22 cellular contexts compared by ENCODE assay signal in the genomic region with DNA sequence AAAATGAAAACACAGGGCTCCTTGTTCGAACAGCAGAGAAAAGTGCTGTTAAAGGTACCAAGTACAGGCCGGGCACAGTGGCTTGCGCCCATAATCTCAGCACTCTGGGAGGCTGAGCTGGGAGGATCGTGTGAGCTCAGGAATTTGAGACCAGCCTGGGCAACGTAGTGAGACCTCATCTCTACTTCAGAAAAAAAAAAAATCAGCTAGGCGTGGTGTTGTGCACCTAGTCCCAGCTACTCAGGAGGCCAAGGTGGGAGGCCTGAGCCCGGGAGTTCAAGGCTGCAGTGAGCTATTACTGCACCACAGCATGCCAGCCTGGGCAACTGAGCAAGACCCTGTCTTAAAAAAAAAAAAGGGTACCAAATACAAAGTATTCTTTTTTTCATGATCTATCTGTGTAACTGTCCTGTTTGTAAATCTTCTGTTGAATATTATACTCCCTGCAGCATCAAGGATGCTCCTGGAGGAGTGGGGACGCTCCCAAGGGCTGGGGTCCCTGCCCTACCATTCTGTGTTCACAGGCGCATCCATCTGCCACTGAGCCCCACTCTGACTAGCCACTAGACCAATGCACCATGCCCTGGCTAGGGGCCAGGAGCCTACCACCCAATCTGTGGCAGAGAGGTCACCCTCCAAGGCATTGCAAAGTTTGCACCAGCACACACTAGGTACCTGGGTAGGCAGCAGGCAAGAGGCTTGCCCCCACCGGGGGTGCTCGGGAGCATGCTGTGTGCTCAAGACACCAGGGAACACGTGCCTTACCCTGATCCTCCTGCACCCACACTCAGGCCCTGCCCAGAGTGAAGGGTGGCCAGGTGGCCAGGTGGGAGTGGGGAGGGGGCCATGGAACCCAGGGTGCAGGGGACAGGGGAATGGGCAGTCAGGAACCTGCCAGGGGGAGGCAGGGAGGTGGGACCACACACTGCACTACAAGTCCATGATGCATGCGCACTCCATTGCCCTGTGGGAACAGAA.
DNase-seq lines count a peak whose midpoint lies in the region; ATAC-seq, FAIRE-seq and TF ChIP-seq lines count a peak whose summit lies in the region.
"Had no signal": no experiment of that assay in that cellular context is flagged by ENCODE, and none has a peak within 500 bp of the region (broad histone marks: within the 10 kb centered on the region; RNA-seq: fewer than 3 reads in every experiment).

No MANE protein-coding gene starts in this region.

- WGBS in K562 (ENCODE audit: insufficient coverage, low coverage, missing lambda C conversion rate), result 10% methylated on average over 13 of the region's 13 CpGs
- WGBS in thyroid gland, 2 donors, result 86 to 87% methylated on average over 12 to 13 of the region's 13 CpGs

- no peaks in the 10 kb centered on the region for H3K9me3 Mint-ChIP-seq in stimulated activated naive CD8-positive, alpha-beta T cell treated with anti-CD3 and anti-CD28 coated beads, Interleukin-15, amount 100 ng/mL, for 72 hours
- H3K9me3 Mint-ChIP-seq in mesothelial cell of epicardium, result no peaks in the 10 kb centered on the region
- H3K9me3 Mint-ChIP-seq: CD4-positive, alpha-beta memory T cell; IgD-negative memory B cell had no signal

- POLR2A ChIA-PET in K562 (lab: Yijun Ruan, JAX), result interaction anchor here (0.7 to 0.8 kb wide), 2 partner anchors 176 to 428 kb away, joined by 3 read pairs; no protein-coding TSS in a partner anchor

- H3K27ac ChIP-seq in K562 (ENCODE audit: extremely low read depth, low read depth, low read length), result no peak overlapping the region
- no peak overlapping the region for H3K27ac ChIP-seq in upper lobe of right lung
- H3K27ac ChIP-seq in thyroid gland, result no peak overlapping the region

- no peak for TF ChIP-seq POLR2A in K562 (conservative IDR thresholded peaks at IDR 0.05)
- TF ChIP-seq POLR2A in thyroid gland (IDR thresholded peaks at IDR 0.05), result no peak

- intact Hi-C loops in K562 (cut with micrococcal nuclease), result no loop called here
- intact Hi-C loops in upper lobe of right lung (cut with DNase I), result no loop called here
- intact Hi-C loops in thyroid gland (cut with DNase I), result no loop called here

- H3K4me1 ChIP-seq in K562 (replicated peaks in 1 of 2; ENCODE audit: control insufficient read depth in 2 of 2, insufficient read depth in 2 of 2, low read length in 2 of 2), result peaks cover 0 to 4% of the 10 kb centered on the region in 2 experiments; a peak in 4 of 5 replicates
- H3K4me1 ChIP-seq in upper lobe of right lung, result no peaks in the 10 kb centered on the region
- H3K4me1 ChIP-seq in thyroid gland, result no peaks in the 10 kb centered on the region

- no peaks in the 10 kb centered on the region for H3K79me2 ChIP-seq in K562 (ENCODE audit: control insufficient read depth, insufficient read depth, low read length)

- no peaks in the 10 kb centered on the region for H3K27me3 Mint-ChIP-seq in stimulated activated naive CD8-positive, alpha-beta T cell treated with anti-CD3 and anti-CD28 coated beads, Interleukin-15, amount 100 ng/mL, for 72 hours
- no peaks in the 10 kb centered on the region for H3K27me3 Mint-ChIP-seq in mesothelial cell of epicardium (ENCODE audit: low read depth)
- H3K27me3 Mint-ChIP-seq: B cell; CD4-positive, alpha-beta memory T cell had no signal

- no peak for TF ChIP-seq RAD21 in K562 (CRISPR knock-in tag; conservative IDR thresholded peaks at IDR 0.05 in 1 of 2, IDR thresholded peaks at IDR 0.05 in 1 of 2)

- no peaks in the 10 kb centered on the region for H3K36me3 ChIP-seq in K562 (ENCODE audit: control insufficient read depth, insufficient read depth, low read length)
- H3K36me3 ChIP-seq in upper lobe of right lung, result no peaks in the 10 kb centered on the region
- no peaks in the 10 kb centered on the region for H3K36me3 ChIP-seq in thyroid gland

- H3K27ac Mint-ChIP-seq in stimulated activated naive CD8-positive, alpha-beta T cell treated with anti-CD3 and anti-CD28 coated beads, Interleukin-15, amount 100 ng/mL, for 72 hours, result no peak overlapping the region
- H3K27ac Mint-ChIP-seq in mesothelial cell of epicardium, result peak overlapping the region; percentile 43
- H3K27ac Mint-ChIP-seq: B cell; CD4-positive, alpha-beta memory T cell had no signal

- no peaks in the 10 kb centered on the region for H3K4me1 Mint-ChIP-seq in stimulated activated naive CD8-positive, alpha-beta T cell treated with anti-CD3 and anti-CD28 coated beads, Interleukin-15, amount 100 ng/mL, for 72 hours
- H3K4me1 Mint-ChIP-seq in mesothelial cell of epicardium, result peaks cover 6% of the 10 kb centered on the region
- H3K4me1 Mint-ChIP-seq: B cell had no signal

- BruUV-seq in K562 (replicated peaks; lab: Mats Ljungman, UMichigan), result no TSS peak

- FAIRE-seq in K562 (lab: Jason Lieb, UNC), result no peak
- FAIRE-seq: A204.1, D721Med, G401.6, GM12891, GM19239 had no signal

- H4K20me1 ChIP-seq in K562 (replicated peaks; ENCODE audit: control insufficient read depth, insufficient read depth, low read length), result no peaks in the 10 kb centered on the region

- no peak for DNase-seq in stimulated activated naive CD8-positive, alpha-beta T cell treated with anti-CD3 and anti-CD28 coated beads, Interleukin-15, Interleukin-2, amounts not matched to agents 100 U/mL and 50 U/mL, for 24 hours
- DNase-seq in stimulated activated naive CD8-positive, alpha-beta T cell treated with anti-CD3 and anti-CD28 coated beads, Interleukin-15, amount 100 ng/mL, for 72 hours, result no peak
- no peak for DNase-seq in K562 (ENCODE audit: extremely low read depth in 1 of 4, low spot score in 3 of 4)
- no peak for DNase-seq in mesothelial cell of epicardium (ENCODE audit: low spot score in 2 of 2, unreplicated experiment in 2 of 2)
- DNase-seq in upper lobe of right lung, result no peak
- no peak for DNase-seq in NK-92 (lab: John Stamatoyannopoulos, UW; ENCODE audit: unreplicated experiment)
- DNase-seq in thyroid gland, result no peak
- DNase-seq: C1 segment of cervical spinal cord; CD4-positive, alpha-beta memory T cell; DMS153; DMS79 treated with DMSO at 0.1 percent for 48 hours; EL; GOT3; HCEC 1CT had no signal

- ATAC-seq in stimulated activated naive CD8-positive, alpha-beta T cell treated with anti-CD3 and anti-CD28 coated beads, Interleukin-15, Interleukin-2, amounts not matched to agents 100 U/mL and 50 U/mL, for 24 hours, result peak; percentile 19
- ATAC-seq in stimulated activated naive CD8-positive, alpha-beta T cell treated with anti-CD3 and anti-CD28 coated beads, Interleukin-15, amount 100 ng/mL, for 72 hours, result no peak
- ATAC-seq in K562, result peak; percentile 41
- peak; percentile 25 for ATAC-seq in upper lobe of right lung
- ATAC-seq in GM18907 (IDR thresholded peaks at IDR 0.05; ENCODE audit: unreplicated experiment), result no peak

- no peak overlapping the region for H3K4me2 ChIP-seq in K562 (ENCODE audit: insufficient read depth, low read length)

- H3K9me3 ChIP-seq in K562 (replicated peaks; ENCODE audit: control insufficient read depth, insufficient read depth, low read depth, low read length) (no peaks in the 10 kb centered on the region), upper lobe of right lung (no peaks in the 10 kb centered on the region), thyroid gland (no peaks in the 10 kb centered on the region)

- no peak overlapping the region; a peak in 1 of 4 replicates for H3K9ac ChIP-seq in K562 (ENCODE audit: insufficient read depth in 1 of 2, low read depth in 2 of 2, low read length in 2 of 2)

- H2AFZ ChIP-seq in K562 (ENCODE audit: low read depth, low read length), result no peak overlapping the region

- CTCF ChIA-PET in K562 (lab: Yijun Ruan, JAX; ENCODE audit: low intra/inter-chr PET ratio), result no interaction called here

- TF ChIP-seq CTCF in K562 (IDR thresholded peaks at IDR 0.05 in 2 of 3, conservative IDR thresholded peaks at IDR 0.05 in 1 of 3; ENCODE audit: insufficient read depth in 2 of 3, low read depth in 1 of 3, low read length in 3 of 3) (no peak), mesothelial cell of epicardium (IDR thresholded peaks at IDR 0.05; ENCODE audit: unreplicated experiment) (no peak), upper lobe of right lung (IDR thresholded peaks at IDR 0.05) (no peak), thyroid gland (IDR thresholded peaks at IDR 0.05) (no peak)

- H3K4me3 ChIP-seq in K562 (no peak overlapping the region), upper lobe of right lung (no peak overlapping the region), thyroid gland (replicated peaks in 1 of 3) (no peak overlapping the region)

- H3K4me3 Mint-ChIP-seq in stimulated activated naive CD8-positive, alpha-beta T cell treated with anti-CD3 and anti-CD28 coated beads, Interleukin-15, amount 100 ng/mL, for 72 hours, result no peak overlapping the region
- no peak overlapping the region for H3K4me3 Mint-ChIP-seq in mesothelial cell of epicardium
- H3K4me3 Mint-ChIP-seq: B cell; CD4-positive, alpha-beta memory T cell had no signal

- TF ChIP-seq EP300 in K562 (IDR thresholded peaks at IDR 0.05; ENCODE audit: low read length), result no peak

- H3K9me1 ChIP-seq in K562 (ENCODE audit: control insufficient read depth, insufficient read depth, low read length), result no peaks in the 10 kb centered on the region

- H3K27me3 ChIP-seq in K562 (ENCODE audit: control insufficient read depth in 2 of 2, insufficient read depth in 2 of 2, low read length in 2 of 2) (peaks cover 3 to 15% of the 10 kb centered on the region in 2 experiments; a peak in 3 of 5 replicates), upper lobe of right lung (no peaks in the 10 kb centered on the region), thyroid gland (no peaks in the 10 kb centered on the region)

- in situ Hi-C loops in K562 (cut with MboI), result no loop called here

- H3K36me3 Mint-ChIP-seq in mesothelial cell of epicardium, result no peaks in the 10 kb centered on the region
- H3K36me3 Mint-ChIP-seq: CD4-positive, alpha-beta memory T cell; IgD-negative memory B cell had no signal

TF ChIP-seq in K562, 482 proteins besides CTCF, POLR2A, EP300 and RAD21:
- TF ChIP-seq ZNF121 (CRISPR knock-in tag; conservative IDR thresholded peaks at IDR 0.05) (peak; percentile 36; the same call in 1 of the 2 replicates), ZNF41 (CRISPR knock-in tag; conservative IDR thresholded peaks at IDR 0.05) (no peak)

Comparison
In these comparisons a context has a peak if more than half of its experiments do, and no peak if none do; other contexts are left out.
1. ATAC-seq: peak in stimulated activated naive CD8-positive, alpha-beta T cell treated with anti-CD3 and anti-CD28 coated beads, Interleukin-15, Interleukin-2, amounts not matched to agents 100 U/mL and 50 U/mL, for 24 hours (single experiment), K562 (single experiment) and upper lobe of right lung (single experiment); none in stimulated activated naive CD8-positive, alpha-beta T cell treated with anti-CD3 and anti-CD28 coated beads, Interleukin-15, amount 100 ng/mL, for 72 hours (single experiment) and GM18907 (single experiment).